In genomic region chr1:117664314-117664713, GRCh38 we compare ENCODE assay signal across 8 cellular contexts. TPM values are rescaled to one million over a fixed set of nuclear protein-coding genes. Genes with fewer than 3 reads are reported as not detected.
DNase-seq lines count a peak whose midpoint lies in the region; ATAC-seq and TF ChIP-seq lines count a peak whose summit lies in the region.

No MANE protein-coding gene starts in this region.

- intact Hi-C loops in CD4-positive, alpha-beta memory T cell (cut with micrococcal nuclease), result loop anchor here (1.0 to 10.0 kb wide), 6 partner anchors 8 to 1230 kb away; partner anchors contain the start of gene TTF2
- intact Hi-C loops in vagina (cut with DNase I), result no loop called here

- no peaks in the 10 kb centered on the region for H3K9me3 ChIP-seq in CD4-positive, alpha-beta memory T cell (ENCODE audit: control insufficient read depth in 1 of 2, low read length in 2 of 2)
- H3K9me3 ChIP-seq in SJCRH30 (replicated peaks) (no peaks in the 10 kb centered on the region), vagina (no peaks in the 10 kb centered on the region)

- peak; percentile 84 to 92 (median 89) for DNase-seq in CD4-positive, alpha-beta memory T cell
- DNase-seq in stimulated activated naive CD8-positive, alpha-beta T cell treated with anti-CD3 and anti-CD28 coated beads, Interleukin-15, Interleukin-2, amounts not matched to agents 100 U/mL and 50 U/mL, for 24 hours, result peak; percentile 43
- no peak for DNase-seq in NCI-H524 (lab: John Stamatoyannopoulos, UW)
- DNase-seq in SJCRH30, result no peak
- no peak for DNase-seq in vagina (ENCODE audit: extremely low spot score in 2 of 2)

- H3K9me3 Mint-ChIP-seq in CD4-positive, alpha-beta memory T cell, result peaks cover 0 to 24% (median 7%) of the 10 kb centered on the region in 8 donors
- H3K9me3 Mint-ChIP-seq in activated T-helper 17 cell treated with anti-CD3 and anti-CD28 coated beads, Interleukin-2, amount 50 U/mL, for 72 hours, result no peaks in the 10 kb centered on the region

- no peak for TF ChIP-seq CTCF in vagina (IDR thresholded peaks at IDR 0.05)

- H3K4me1 Mint-ChIP-seq in CD4-positive, alpha-beta memory T cell, result peaks cover 60 to 89% (median 73%) of the 10 kb centered on the region in 4 donors
- H3K4me1 Mint-ChIP-seq in activated T-helper 17 cell treated with anti-CD3 and anti-CD28 coated beads, Interleukin-2, amount 50 U/mL, for 72 hours, result peaks cover 52% of the 10 kb centered on the region

- POLR2A ChIA-PET in CD4-positive, alpha-beta memory T cell (lab: Charles Lee; ENCODE audit: partially characterized antibody), result interaction anchor here (0.9 to 16.2 kb wide), 9 partner anchors 10 to 129 kb away, joined by 3 to 493 read pairs (median 5); partner anchors contain the start of gene TENT5C

- peaks cover 7 to 11% of the 10 kb centered on the region in 2 donors for H3K36me3 Mint-ChIP-seq in CD4-positive, alpha-beta memory T cell
- no peaks in the 10 kb centered on the region for H3K36me3 Mint-ChIP-seq in activated T-helper 17 cell treated with anti-CD3 and anti-CD28 coated beads, Interleukin-2, amount 50 U/mL, for 72 hours (ENCODE audit: low read depth)

- CTCF ChIA-PET in CD4-positive, alpha-beta memory T cell (lab: Charles Lee; ENCODE audit: partially characterized antibody), result interaction anchor here (0.7 to 12.4 kb wide), 8 partner anchors 8 to 536 kb away, joined by 3 to 89 read pairs (median 4); partner anchors contain the start of gene TENT5C

- no peaks in the 10 kb centered on the region for H3K36me3 ChIP-seq in CD4-positive, alpha-beta memory T cell (ENCODE audit: insufficient read depth, low read length)
- H3K36me3 ChIP-seq in SJCRH30, result no peaks in the 10 kb centered on the region
- H3K36me3 ChIP-seq in vagina, result no peaks in the 10 kb centered on the region

- peak overlapping the region in 6 of 8 donors; percentile 29 to 82 (median 64) for H3K4me3 Mint-ChIP-seq in CD4-positive, alpha-beta memory T cell
- H3K4me3 Mint-ChIP-seq in activated T-helper 17 cell treated with anti-CD3 and anti-CD28 coated beads, Interleukin-2, amount 50 U/mL, for 72 hours, result peak overlapping the region; percentile 70

- H3K27me3 Mint-ChIP-seq in CD4-positive, alpha-beta memory T cell, result no peaks in the 10 kb centered on the region
- no peaks in the 10 kb centered on the region for H3K27me3 Mint-ChIP-seq in activated T-helper 17 cell treated with anti-CD3 and anti-CD28 coated beads, Interleukin-2, amount 50 U/mL, for 72 hours

- no peak for TF ChIP-seq POLR2A in vagina (IDR thresholded peaks at IDR 0.05)

- peak; percentile 95 for ATAC-seq in GM21381 (IDR thresholded peaks at IDR 0.05; ENCODE audit: unreplicated experiment)
- ATAC-seq in HG03565 (IDR thresholded peaks at IDR 0.05; ENCODE audit: unreplicated experiment), result peak; percentile 98
- peak; percentile 84 for ATAC-seq in activated T-helper 17 cell treated with anti-CD3 and anti-CD28 coated beads, Interleukin-2, amount 50 U/mL, for 72 hours (replicated peaks)
- ATAC-seq in stimulated activated naive CD8-positive, alpha-beta T cell treated with anti-CD3 and anti-CD28 coated beads, Interleukin-15, Interleukin-2, amounts not matched to agents 100 U/mL and 50 U/mL, for 24 hours, result peak; percentile 93

- H3K4me1 ChIP-seq in CD4-positive, alpha-beta memory T cell (ENCODE audit: insufficient read depth, low read length), result peaks cover 77% of the 10 kb centered on the region
- H3K4me1 ChIP-seq in SJCRH30 (no peaks in the 10 kb centered on the region), vagina (no peaks in the 10 kb centered on the region)

- no peaks in the 10 kb centered on the region for H3K27me3 ChIP-seq in CD4-positive, alpha-beta memory T cell (ENCODE audit: insufficient read depth, low read length)
- no peaks in the 10 kb centered on the region for H3K27me3 ChIP-seq in SJCRH30
- H3K27me3 ChIP-seq in vagina, result no peaks in the 10 kb centered on the region

- peak overlapping the region; percentile 71 for H3K27ac ChIP-seq in CD4-positive, alpha-beta memory T cell (ENCODE audit: low read depth, low read length)
- H3K27ac ChIP-seq in SJCRH30 (no peak overlapping the region), vagina (no peak overlapping the region)

- no peak overlapping the region for H3K4me3 ChIP-seq in CD4-positive, alpha-beta memory T cell (ENCODE audit: low read length in 2 of 2)
- no peak overlapping the region for H3K4me3 ChIP-seq in SJCRH30
- H3K4me3 ChIP-seq in vagina, result no peak overlapping the region

- H3K27ac Mint-ChIP-seq in CD4-positive, alpha-beta memory T cell, result peak overlapping the region; percentile 86 to 99 (median 98)
- H3K27ac Mint-ChIP-seq in activated T-helper 17 cell treated with anti-CD3 and anti-CD28 coated beads, Interleukin-2, amount 50 U/mL, for 72 hours, result peak overlapping the region; percentile 94

RNA-seq across cellular contexts. Expression of gene TENT5C, which starts 58.5 kb away (rescaled TPM):
- total RNA-seq in CD4-positive, alpha-beta memory T cell, result 10 to 100 TPM; 13.9 to 14.8 TPM
- polyA plus RNA-seq in CD4-positive, alpha-beta memory T cell, result 10 to 100 TPM in 1 of 2 donors, 1 to 10 TPM in 1; 5.3 to 43.0 TPM
- total RNA-seq in activated T-helper 17 cell treated with anti-CD3 and anti-CD28 coated beads, Interleukin-2, amount 50 U/mL, for 72 hours, result 10 to 100 TPM; 30.2 to 37.1 TPM
- total RNA-seq in SJCRH30 (2014; rRNA removed; shearing (Covaris generic)), result 0.79 and 0.91 TPM in 2 replicates
- total RNA-seq in vagina, result 4.2 TPM

Comparison
In these comparisons a context has a peak if more than half of its experiments do, and no peak if none do; other contexts are left out.
1. DNase-seq: peak in CD4-positive, alpha-beta memory T cell (5 of 5) and stimulated activated naive CD8-positive, alpha-beta T cell treated with anti-CD3 and anti-CD28 coated beads, Interleukin-15, Interleukin-2, amounts not matched to agents 100 U/mL and 50 U/mL, for 24 hours (single experiment); none in NCI-H524 (0 of 2), SJCRH30 (0 of 2) and vagina (0 of 2).
2. Peak in every context shown above with its lines, with median percentiles within 50 percentile points of each other: ATAC-seq.